1 cellular context compared by ENCODE assay signal in the genomic region with DNA sequence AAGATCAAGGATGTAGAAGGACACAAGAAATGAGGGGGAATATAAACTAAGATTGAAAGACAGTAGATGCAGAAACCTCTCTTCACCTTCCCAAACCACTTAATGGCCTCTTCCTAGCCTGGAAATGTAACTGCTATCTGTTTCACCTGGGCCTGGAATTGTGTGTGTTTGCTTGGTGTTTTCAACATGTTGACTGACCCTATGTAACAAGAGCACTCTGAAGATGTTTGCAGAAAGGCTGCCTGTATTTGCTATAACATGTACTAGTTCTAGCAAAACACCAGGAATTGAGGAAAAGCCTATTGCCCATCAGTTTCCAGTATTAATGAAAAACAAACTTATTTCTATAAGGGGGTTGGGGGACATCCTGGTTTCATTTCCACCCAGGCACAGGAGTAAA.
TF ChIP-seq lines count a peak whose summit lies in the region.

No MANE protein-coding gene starts in this region.

TF ChIP-seq in GM23338, 12 proteins besides CTCF, POLR2A, EP300 and RAD21 (continued from another document):
- TF ChIP-seq, protein P1, sequence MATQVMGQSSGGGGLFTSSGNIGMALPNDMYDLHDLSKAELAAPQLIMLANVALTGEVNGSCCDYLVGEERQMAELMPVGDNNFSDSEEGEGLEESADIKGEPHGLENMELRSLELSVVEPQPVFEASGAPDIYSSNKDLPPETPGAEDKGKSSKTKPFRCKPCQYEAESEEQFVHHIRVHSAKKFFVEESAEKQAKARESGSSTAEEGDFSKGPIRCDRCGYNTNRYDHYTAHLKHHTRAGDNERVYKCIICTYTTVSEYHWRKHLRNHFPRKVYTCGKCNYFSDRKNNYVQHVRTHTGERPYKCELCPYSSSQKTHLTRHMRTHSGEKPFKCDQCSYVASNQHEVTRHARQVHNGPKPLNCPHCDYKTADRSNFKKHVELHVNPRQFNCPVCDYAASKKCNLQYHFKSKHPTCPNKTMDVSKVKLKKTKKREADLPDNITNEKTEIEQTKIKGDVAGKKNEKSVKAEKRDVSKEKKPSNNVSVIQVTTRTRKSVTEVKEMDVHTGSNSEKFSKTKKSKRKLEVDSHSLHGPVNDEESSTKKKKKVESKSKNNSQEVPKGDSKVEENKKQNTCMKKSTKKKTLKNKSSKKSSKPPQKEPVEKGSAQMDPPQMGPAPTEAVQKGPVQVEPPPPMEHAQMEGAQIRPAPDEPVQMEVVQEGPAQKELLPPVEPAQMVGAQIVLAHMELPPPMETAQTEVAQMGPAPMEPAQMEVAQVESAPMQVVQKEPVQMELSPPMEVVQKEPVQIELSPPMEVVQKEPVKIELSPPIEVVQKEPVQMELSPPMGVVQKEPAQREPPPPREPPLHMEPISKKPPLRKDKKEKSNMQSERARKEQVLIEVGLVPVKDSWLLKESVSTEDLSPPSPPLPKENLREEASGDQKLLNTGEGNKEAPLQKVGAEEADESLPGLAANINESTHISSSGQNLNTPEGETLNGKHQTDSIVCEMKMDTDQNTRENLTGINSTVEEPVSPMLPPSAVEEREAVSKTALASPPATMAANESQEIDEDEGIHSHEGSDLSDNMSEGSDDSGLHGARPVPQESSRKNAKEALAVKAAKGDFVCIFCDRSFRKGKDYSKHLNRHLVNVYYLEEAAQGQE (IDR thresholded peaks at IDR 0.05; ENCODE audit: unreplicated experiment) = no peak
- no peak for TF ChIP-seq POLR2AphosphoS5 (IDR thresholded peaks at IDR 0.05; ENCODE audit: low read depth)
TF ChIP-seq in GM23338: peak in this region for 0.
